8 cellular contexts compared by ENCODE assay signal in the genomic region with DNA sequence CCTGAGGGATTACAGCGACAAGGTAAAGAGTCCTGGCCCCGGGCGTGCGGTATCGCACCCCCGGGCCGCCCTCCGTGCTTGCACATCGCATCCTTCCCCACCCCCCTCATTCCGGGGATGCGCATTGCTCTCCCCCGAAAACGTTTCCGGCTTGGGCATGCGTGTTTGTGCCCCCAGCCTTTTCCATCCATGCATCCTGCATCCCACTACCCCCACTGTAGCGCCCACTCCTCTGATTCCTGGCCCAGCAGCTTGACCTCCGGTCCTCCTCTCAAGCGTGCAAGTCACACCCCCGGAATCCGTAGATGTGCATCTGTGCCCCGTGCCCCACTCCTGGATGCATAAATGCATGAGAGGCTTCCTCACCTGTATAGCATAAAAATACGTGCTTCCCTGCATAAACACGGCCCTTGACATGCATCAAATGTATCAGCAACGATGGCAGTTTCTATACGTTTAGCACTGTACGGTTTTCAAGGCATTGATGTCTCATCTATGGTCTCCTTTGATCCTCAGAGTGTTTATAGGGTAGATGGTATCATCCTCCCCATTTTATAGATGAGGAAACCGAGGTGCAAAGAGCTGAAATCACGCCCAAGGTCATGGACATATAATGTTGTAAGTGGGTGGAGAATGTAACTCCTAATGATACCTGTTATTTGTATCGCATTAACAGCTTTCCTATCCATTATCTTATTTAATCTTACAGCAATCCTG. TPM values are rescaled to one million over a fixed set of nuclear protein-coding genes. Genes with fewer than 3 reads are reported as not detected.
DNase-seq lines count a peak whose midpoint lies in the region; ATAC-seq and TF ChIP-seq lines count a peak whose summit lies in the region.

No MANE protein-coding gene starts in this region.

- H3K4me3 Mint-ChIP-seq in nephron, result peak overlapping the region; percentile 90 to 94 (median 93)

- H3K9me3 ChIP-seq in PC-3 (ENCODE audit: low read length), result no peaks in the 10 kb centered on the region

- CTCF ChIA-PET in PC-3 (lab: Charles Lee), result no interaction called here

- H3K27ac Mint-ChIP-seq in nephron, result peak overlapping the region; percentile 99 to 100 (median 100)

- no peaks in the 10 kb centered on the region for H3K9me3 Mint-ChIP-seq in nephron

- peak; percentile 6 for DNase-seq in Caki2 (ENCODE audit: low read depth)
- DNase-seq in PC-3, result peak; percentile 12
- DNase-seq in dorsolateral prefrontal cortex, result peak in 1 of 10 donors; percentile 29
- DNase-seq in 8988T, result no peak
- no peak for DNase-seq in CD1c-positive myeloid dendritic cell (ENCODE audit: extremely low spot score)

- H3F3A ChIP-seq in PC-3 (ENCODE audit: low read length, unreplicated experiment), result no peaks in the 10 kb centered on the region

- H3K36me3 Mint-ChIP-seq in nephron (ENCODE audit: low read depth), result peaks cover 7% of the 10 kb centered on the region

- H3K36me3 ChIP-seq in PC-3 (ENCODE audit: low read depth, low read length), result no peaks in the 10 kb centered on the region

- H3K27me3 ChIP-seq in PC-3 (ENCODE audit: low read length) (no peaks in the 10 kb centered on the region), dorsolateral prefrontal cortex (no peaks in the 10 kb centered on the region)

- peaks cover 26% of the 10 kb centered on the region for H3K4me1 Mint-ChIP-seq in nephron

- H4K20me1 ChIP-seq in PC-3 (ENCODE audit: low read length), result no peaks in the 10 kb centered on the region

- intact Hi-C loops in PC-3 (cut with micrococcal nuclease) (loop anchor here (1.0 to 5.0 kb wide), 8 partner anchors 66 to 1373 kb away; a partner anchor contains a TSS), dorsolateral prefrontal cortex (cut with DNase I) (loop anchor here (2.0 to 10.0 kb wide), 6 partner anchors 130 to 990 kb away; a partner anchor contains a TSS)

- peak overlapping the region; percentile 85 for H3K27ac ChIP-seq in PC-3 (ENCODE audit: low read length)
- peak overlapping the region; percentile 63 to 99 (median 97) for H3K27ac ChIP-seq in dorsolateral prefrontal cortex

- in situ Hi-C loops in Caki2 (cut with HindIII; ENCODE audit: low pct_unique_long_range_greater_than_20kb, low sequenced_read_pairs), result no loop called here

- ATAC-seq in GM21576 (IDR thresholded peaks at IDR 0.05; ENCODE audit: unreplicated experiment) (peak; percentile 5), PC-3 (peak; percentile 0; the same call in 1 of the 2 replicates), HG03175 (IDR thresholded peaks at IDR 0.05; ENCODE audit: unreplicated experiment) (no peak)

- TF ChIP-seq CTCF in PC-3 (conservative IDR thresholded peaks at IDR 0.05; ENCODE audit: low read depth, low read length) (no peak), dorsolateral prefrontal cortex (IDR thresholded peaks at IDR 0.05 in 54 of 56, conservative IDR thresholded peaks at IDR 0.05 in 2 of 56; ENCODE audit: low read depth in 1 of 56, partially characterized antibody in 56 of 56) (no peak), nephron (IDR thresholded peaks at IDR 0.05; ENCODE audit: unreplicated experiment in 3 of 3) (no peak)

- H2AFZ ChIP-seq in PC-3 (ENCODE audit: low read length), result peak overlapping the region; percentile 93

- H3K27me3 Mint-ChIP-seq in nephron (ENCODE audit: low read depth), result no peaks in the 10 kb centered on the region

- peak overlapping the region; percentile 88 for H3K4me3 ChIP-seq in PC-3 (ENCODE audit: low read length)
- H3K4me3 ChIP-seq in dorsolateral prefrontal cortex, result peak overlapping the region; percentile 53 to 99 (median 94)

- TSS peak; percentile 32 for BruUV-seq in PC-3 (replicated peaks; lab: Mats Ljungman, UMichigan)

- peaks cover 23% of the 10 kb centered on the region for H3K4me1 ChIP-seq in PC-3 (ENCODE audit: insufficient read depth, low read length)

- POLR2A ChIA-PET in PC-3 (lab: Charles Lee; ENCODE audit: unreplicated experiment), result no interaction called here

- peaks cover 49% of the 10 kb centered on the region for H3K79me2 ChIP-seq in PC-3 (ENCODE audit: low read length)

- peak overlapping the region; percentile 86 for H3K9ac ChIP-seq in PC-3 (ENCODE audit: low read length)

- H3K4me2 ChIP-seq in PC-3 (ENCODE audit: low read length), result peak overlapping the region; percentile 91

- no peaks in the 10 kb centered on the region for H3K9me2 ChIP-seq in PC-3 (replicated peaks; ENCODE audit: low read length)

RNA-seq across cellular contexts. Expression of a gene that starts 0.5 kb away (rescaled TPM):
- 6.9 and 20.3 TPM in 2 replicates for total RNA-seq in Caki2 (2014; rRNA removed; shearing (Covaris generic); ENCODE audit: low replicate concordance)
- total RNA-seq in PC-3 (2014; rRNA removed) (8.6 and 8.8 TPM in 2 replicates), dorsolateral prefrontal cortex (10 to 100 TPM; 21.0 to 54.9 (median 36.6) TPM)

Comparison
In these comparisons a context has a peak if more than half of its experiments do, and no peak if none do; other contexts are left out.
1. DNase-seq: peak in Caki2 (single experiment) and PC-3 (single experiment); none in 8988T (single experiment) and CD1c-positive myeloid dendritic cell (single experiment).